Comparison of ENCODE assay signal across 8 cellular contexts in the genomic region with DNA sequence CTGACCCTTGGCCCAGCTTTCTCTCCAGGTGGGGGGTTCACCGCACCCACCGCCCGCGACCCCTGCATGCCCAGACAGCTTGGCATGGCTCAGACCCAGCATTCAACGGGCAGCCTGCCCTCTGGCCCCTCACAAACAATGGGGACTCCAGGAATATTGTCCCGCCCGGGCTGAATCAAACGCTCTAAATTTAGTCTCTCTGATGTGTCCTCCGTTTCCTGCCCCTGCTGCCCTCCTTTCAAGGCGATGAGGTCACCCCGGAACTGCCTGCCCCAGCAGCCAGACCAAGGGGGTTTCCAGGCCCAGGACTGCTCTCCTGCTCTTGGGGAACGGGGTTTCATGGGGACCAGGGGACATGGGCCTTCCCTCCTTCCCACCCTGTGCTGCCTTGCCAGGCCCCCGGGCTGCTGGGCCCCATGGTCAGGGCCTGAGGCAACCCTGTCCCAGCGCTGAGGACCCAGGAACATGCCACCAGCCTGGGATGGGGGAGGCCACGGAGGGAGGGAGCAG. TPM values are rescaled to one million over a fixed set of nuclear protein-coding genes. Genes with fewer than 3 reads are reported as not detected.
DNase-seq lines count a peak whose midpoint lies in the region; ATAC-seq, FAIRE-seq and TF ChIP-seq lines count a peak whose summit lies in the region.

No MANE protein-coding gene starts in this region.

- WGBS in HepG2 (ENCODE audit: low lambda C conversion rate) = 0% methylated on average over 1 of the region's 15 CpGs

- H3K27me3 ChIP-seq in astrocyte (ENCODE audit: insufficient read depth, low read length) (no peaks in the 10 kb centered on the region), HepG2 (ENCODE audit: control insufficient read depth in 1 of 2, insufficient read depth in 2 of 2, low read length in 2 of 2) (peaks cover 9 to 38% of the 10 kb centered on the region in 2 experiments; a peak in 4 of 5 replicates)

- in situ Hi-C loops in HepG2 (cut with HindIII; ENCODE audit: extremely low pct_ligation_motif_present, low pct_unique_long_range_greater_than_20kb) = no loop called here

- no peak for TF ChIP-seq EP300 in HepG2 (IDR thresholded peaks at IDR 0.05; ENCODE audit: low read depth in 2 of 2, low read length in 2 of 2)
- TF ChIP-seq EP300 in HepG2 (CRISPR knock-in tag; IDR thresholded peaks at IDR 0.05; ENCODE audit: borderline replicate concordance) = no peak

- H3K9me3 ChIP-seq in astrocyte (ENCODE audit: insufficient read depth, low read depth, low read length) (no peaks in the 10 kb centered on the region), HepG2 (ENCODE audit: low read length) (no peaks in the 10 kb centered on the region)

- H3K4me1 ChIP-seq in astrocyte (ENCODE audit: insufficient read depth, low read length) (peaks cover 36% of the 10 kb centered on the region), HepG2 (ENCODE audit: insufficient read depth, low read length) (peaks cover 82% of the 10 kb centered on the region)

- no peaks in the 10 kb centered on the region for H3K9me3 Mint-ChIP-seq in astrocyte (ENCODE audit: unreplicated experiment)

- peak overlapping the region; percentile 53 for H3K27ac Mint-ChIP-seq in astrocyte (ENCODE audit: unreplicated experiment)

- ATAC-seq in HepG2 = peak; percentile 17; the same call in 2 of the 3 replicates
- ATAC-seq in GM18867 (IDR thresholded peaks at IDR 0.05; ENCODE audit: unreplicated experiment) = no peak

- H3K36me3 ChIP-seq in astrocyte (ENCODE audit: insufficient read depth, low read length) (no peaks in the 10 kb centered on the region), HepG2 (replicated peaks in 1 of 2; ENCODE audit: control insufficient read depth in 1 of 2, insufficient read depth in 2 of 2, low read length in 2 of 2) (no peaks in the 10 kb centered on the region)

- H2AFZ ChIP-seq in astrocyte (ENCODE audit: low read depth, low read length) = peak overlapping the region; percentile 86
- H2AFZ ChIP-seq in HepG2 (ENCODE audit: low read length) = no peak overlapping the region

- no peak for TF ChIP-seq CTCF in GM12875 (IDR thresholded peaks at IDR 0.05; ENCODE audit: borderline replicate concordance, insufficient read depth, low read depth, low read length)
- TF ChIP-seq CTCF in astrocyte (IDR thresholded peaks at IDR 0.05; ENCODE audit: insufficient read depth, low read depth, low read length) = no peak
- no peak for TF ChIP-seq CTCF in HepG2 (CRISPR knock-in tag; IDR thresholded peaks at IDR 0.05)

- H3K79me2 ChIP-seq in astrocyte (ENCODE audit: insufficient read depth, low read length) (no peaks in the 10 kb centered on the region), HepG2 (ENCODE audit: insufficient read depth, low read length) (no peaks in the 10 kb centered on the region)

- H3K9ac ChIP-seq in astrocyte (ENCODE audit: low read length) (peak overlapping the region; percentile 81), HepG2 (ENCODE audit: insufficient read depth, low read depth, low read length) (peak overlapping the region; percentile 17; the same call in 1 of the 2 replicates)

- H3K27ac ChIP-seq in astrocyte (ENCODE audit: low read depth, low read length) (peak overlapping the region; percentile 75), HepG2 (ENCODE audit: extremely low read length, insufficient read depth, low read length) (no peak overlapping the region)

- no peak for TF ChIP-seq POLR2A in HepG2 (IDR thresholded peaks at IDR 0.05; ENCODE audit: insufficient read depth in 1 of 2, low read depth in 2 of 2, low read length in 2 of 2)

- no TSS peak for BruUV-seq in HepG2 (replicated peaks; lab: Mats Ljungman, UMichigan)

- FAIRE-seq in astrocyte (lab: Jason Lieb, UNC) (no peak), HepG2 (lab: Jason Lieb, UNC) (no peak)

- H3K4me1 Mint-ChIP-seq in astrocyte (ENCODE audit: low read depth, unreplicated experiment) = peaks cover 15% of the 10 kb centered on the region

- no peaks in the 10 kb centered on the region for H3K36me3 Mint-ChIP-seq in astrocyte (ENCODE audit: low read depth, unreplicated experiment)

- no peak for TF ChIP-seq RAD21 in HepG2 (CRISPR knock-in tag; IDR thresholded peaks at IDR 0.05)

- H3K27me3 Mint-ChIP-seq in astrocyte (ENCODE audit: low read depth, unreplicated experiment) = no peaks in the 10 kb centered on the region

- H3K4me2 ChIP-seq in astrocyte (ENCODE audit: low read length) (peak overlapping the region; percentile 78), HepG2 (ENCODE audit: low read depth, low read length) (peak overlapping the region; percentile 51; the same call in 1 of the 2 replicates)

- peak; percentile 77 for DNase-seq in M059J (ENCODE audit: low read depth)
- peak; percentile 47 for DNase-seq in astrocyte (ENCODE audit: low read depth)
- DNase-seq in HepG2 (ENCODE audit: low spot score) = no peak
- no peak for DNase-seq in KG1 (lab: John Stamatoyannopoulos, UW)
- no peak for DNase-seq in NCI-H1092 treated with DMSO at 0.1 percent for 48 hours (lab: John Stamatoyannopoulos, UW)
- no peak for DNase-seq in NCI-H1417 (lab: John Stamatoyannopoulos, UW)

- CTCF ChIA-PET in HepG2 (lab: Yijun Ruan, JAX; ENCODE audit: low intra/inter-chr PET ratio, low total read pairs) = no interaction called here

- H3K4me3 ChIP-seq in GM12875 (ENCODE audit: low read depth, low read length) (peak overlapping the region; percentile 29), astrocyte (ENCODE audit: insufficient read depth, low read depth, low read length) (no peak overlapping the region), HepG2 (replicated peaks in 1 of 3; ENCODE audit: insufficient read depth in 1 of 3, low read depth in 2 of 3, low read length in 3 of 3) (peak overlapping the region in 2 of 3 experiments; percentile 15 to 47; a peak in 2 of 6 replicates)

- intact Hi-C loops in HepG2 (cut with micrococcal nuclease; ENCODE audit: unreplicated experiment) = no loop called here

- POLR2A ChIA-PET in HepG2 (lab: Yijun Ruan, JAX) = interaction anchor here (0.9 kb wide), 1 partner anchor 10 kb away, joined by 4 read pairs; the partner anchor contains the start of gene PDGFB

- H4K20me1 ChIP-seq in astrocyte (ENCODE audit: insufficient read depth, low read length) (no peaks in the 10 kb centered on the region), HepG2 (ENCODE audit: insufficient read depth, low read length) (no peaks in the 10 kb centered on the region)

- peak overlapping the region; percentile 29 for H3K4me3 Mint-ChIP-seq in astrocyte (ENCODE audit: unreplicated experiment)

TF ChIP-seq in HepG2, 621 proteins besides CTCF, POLR2A, EP300 and RAD21:
- TF ChIP-seq RARA (CRISPR knock-in tag; IDR thresholded peaks at IDR 0.05) (peak; percentile 49; the same call in 1 of the 2 replicates), HNRNPL (IDR thresholded peaks at IDR 0.05; ENCODE audit: low read depth, low read length) (0 out of 2 replicates have a peak, but pooled peaks have one; percentile 62), PLRG1 (conservative IDR thresholded peaks at IDR 0.05) (no peak), RELA (CRISPR knock-in tag; IDR thresholded peaks at IDR 0.05) (peak; percentile 83; the same call in 1 of the 2 replicates), MEF2D (CRISPR knock-in tag; IDR thresholded peaks at IDR 0.05) (peak; percentile 58; the same call in 1 of the 2 replicates), HOXA9 (CRISPR knock-in tag; IDR thresholded peaks at IDR 0.05; ENCODE audit: borderline replicate concordance) (no peak), TCF7 (IDR thresholded peaks at IDR 0.05; ENCODE audit: low read depth) (peak; percentile 9; the same call in 1 of the 2 replicates)

RNA-seq across cellular contexts. Expression of gene PDGFB, which starts 10.1 kb away (rescaled TPM):
- total RNA-seq in M059J (2014; rRNA removed; shearing (Covaris generic)) = 4.5 and 7.2 TPM in 2 replicates
- total RNA-seq in astrocyte (17.0 and 27.3 TPM in 2 replicates), HepG2 (2016; rRNA removed; fragmentation: Illumina TruSeq; extraction: Trizol) (0.65 and 1.4 TPM in 2 replicates)
- total RNA-seq in HepG2 (2016; cell fraction: cytosol; rRNA removed; fragmentation: Illumina TruSeq; extraction: Trizol; ENCODE audit: low read depth) = 0.26 and 0.30 TPM in 2 replicates
- 1.0 and 1.1 TPM in 2 replicates for total RNA-seq in HepG2 (2016; cell fraction: insoluble cytoplasmic fraction; rRNA removed; fragmentation: Illumina TruSeq; extraction: Trizol)
- total RNA-seq in HepG2 (2016; cell fraction: membrane; rRNA removed; fragmentation: Illumina TruSeq; extraction: Trizol) = 0.76 and 1.4 TPM in 2 replicates
- 1.7 and 2.0 TPM in 2 replicates for total RNA-seq in HepG2 (2016; cell fraction: nucleus; rRNA removed; fragmentation: Illumina TruSeq; extraction: Trizol)
- 10.1 and 12.8 TPM in 2 replicates for polyA plus RNA-seq in HepG2 (2011; rRNA removed)
- 12.7 and 12.9 TPM in 2 replicates for polyA plus RNA-seq in HepG2 (2011; cell fraction: cytosol; rRNA removed)
- 37.3 and 38.1 TPM in 2 replicates for polyA plus RNA-seq in HepG2 (2011; cell fraction: nucleus; rRNA removed)
- polyA plus RNA-seq in HepG2 (2012) = 11.5 and 12.7 TPM in 2 replicates
- 0.15 and 0.27 TPM in 2 replicates for polyA plus RNA-seq in HepG2 (2016; cell fraction: cytosol; fragmentation: Illumina TruSeq; extraction: Trizol; ENCODE audit: low read depth)
- polyA plus RNA-seq in HepG2 (2016; cell fraction: insoluble cytoplasmic fraction; fragmentation: Illumina TruSeq; extraction: Trizol; ENCODE audit: low read depth) = 0.72 and 0.85 TPM in 2 replicates
- polyA plus RNA-seq in HepG2 (2016; cell fraction: membrane; fragmentation: Illumina TruSeq; extraction: Trizol; ENCODE audit: low read depth) = 0.63 and 0.68 TPM in 2 replicates
- 3.3 and 3.9 TPM in 2 replicates for polyA plus RNA-seq in HepG2 (2016; cell fraction: nucleus; fragmentation: Illumina TruSeq; extraction: Trizol; ENCODE audit: insufficient read depth, low read depth)
- 2.3 and 28.2 TPM in 2 replicates for polyA minus RNA-seq in HepG2 (2011; rRNA and poly(A)+ RNA removed; ENCODE audit: low replicate concordance)
- 13.6 and 16.1 TPM in 2 replicates for polyA minus RNA-seq in HepG2 (2011; cell fraction: cytosol; rRNA and poly(A)+ RNA removed)
- 7.7 and 9.6 TPM in 2 replicates for polyA minus RNA-seq in HepG2 (2011; cell fraction: nucleus; rRNA and poly(A)+ RNA removed)

Comparison
In these comparisons a context has a peak if more than half of its experiments do, and no peak if none do; other contexts are left out.
1. DNase-seq: peak in M059J (single experiment) and astrocyte (single experiment); none in HepG2 (single experiment), KG1 (single experiment), NCI-H1092 treated with DMSO at 0.1 percent for 48 hours (single experiment) and NCI-H1417 (0 of 3).